8 cellular contexts compared by ENCODE assay signal in genomic region chr3:108477511-108478147, GRCh38. TPM values are rescaled to one million over a fixed set of nuclear protein-coding genes. Genes with fewer than 3 reads are reported as not detected.
DNase-seq lines count a peak whose midpoint lies in the region; FAIRE-seq and TF ChIP-seq lines count a peak whose summit lies in the region.

No MANE protein-coding gene starts in this region.

- peak; percentile 93 for FAIRE-seq in GM19239 (lab: Jason Lieb, UNC)

- H3K79me2 ChIP-seq in OCI-LY1 (ENCODE audit: insufficient read depth, low read length), result no peaks in the 10 kb centered on the region

- H2AFZ ChIP-seq in OCI-LY1 (ENCODE audit: low read length), result no peak overlapping the region

- TF ChIP-seq POLR2A in erythroblast (IDR thresholded peaks at IDR 0.05; ENCODE audit: low read length), result no peak

- H3K4me3 ChIP-seq in Jurkat, Clone E6-1 (ENCODE audit: low read length), result no peak overlapping the region
- H3K4me3 ChIP-seq in OCI-LY1 (ENCODE audit: low read depth, low read length, poor library complexity, severe bottlenecking) (no peak overlapping the region), tibial artery (no peak overlapping the region)

- no peaks in the 10 kb centered on the region for H3K4me1 ChIP-seq in OCI-LY1 (ENCODE audit: insufficient read depth, low read length, severe bottlenecking)
- H3K4me1 ChIP-seq in tibial artery, result no peaks in the 10 kb centered on the region

- H3K27ac Mint-ChIP-seq in nephron progenitor cell, result no peak overlapping the region

- H3K36me3 Mint-ChIP-seq in nephron progenitor cell (ENCODE audit: low read depth), result no peaks in the 10 kb centered on the region

- no peaks in the 10 kb centered on the region for H3K27me3 Mint-ChIP-seq in nephron progenitor cell (ENCODE audit: low read depth, poor library complexity)

- H3K9me2 ChIP-seq in OCI-LY1 (ENCODE audit: low read depth, low read length), result no peaks in the 10 kb centered on the region

- peak; percentile 79 for DNase-seq in Ammon's horn (ENCODE audit: low spot score)
- DNase-seq in GM19239 (ENCODE audit: insufficient read length, low spot score), result peak; percentile 21
- peak; percentile 55 for DNase-seq in Jurkat, Clone E6-1 (ENCODE audit: low read depth, low spot score)
- DNase-seq in activated CD8-positive, alpha-beta memory T cell treated with anti-CD3 and anti-CD28 coated beads, Interleukin-2, amount 50 U/mL, for 24 hours (ENCODE audit: extremely low read depth), result peak; percentile 12
- DNase-seq in erythroblast (lab: John Stamatoyannopoulos, UW), result peak; percentile 80 to 81
- DNase-seq in nephron progenitor cell, result peak; percentile 66
- no peak for DNase-seq in tibial artery

- H3K27ac ChIP-seq in OCI-LY1 (ENCODE audit: low read depth, low read length, poor library complexity, severe bottlenecking), result no peak overlapping the region
- no peak overlapping the region for H3K27ac ChIP-seq in tibial artery

- no peak overlapping the region for H3K4me3 Mint-ChIP-seq in nephron progenitor cell

- H3K4me1 Mint-ChIP-seq in nephron progenitor cell, result no peaks in the 10 kb centered on the region

- peak; percentile 75 for TF ChIP-seq CTCF in OCI-LY1 (IDR thresholded peaks at IDR 0.05; ENCODE audit: low read length)
- TF ChIP-seq CTCF in nephron progenitor cell (IDR thresholded peaks at IDR 0.05), result peak; percentile 80
- TF ChIP-seq CTCF in tibial artery (IDR thresholded peaks at IDR 0.05), result peak; percentile 57 to 59

- H4K20me1 ChIP-seq in OCI-LY1 (ENCODE audit: insufficient read depth, low read length), result no peaks in the 10 kb centered on the region

- no peaks in the 10 kb centered on the region for H3K36me3 ChIP-seq in OCI-LY1 (ENCODE audit: insufficient read depth, low read length)
- no peaks in the 10 kb centered on the region for H3K36me3 ChIP-seq in tibial artery

- H3K9me3 ChIP-seq in OCI-LY1 (ENCODE audit: low read length), result no peaks in the 10 kb centered on the region
- H3K9me3 ChIP-seq in tibial artery, result no peaks in the 10 kb centered on the region

- H3K9me3 Mint-ChIP-seq in nephron progenitor cell, result no peaks in the 10 kb centered on the region

- no peaks in the 10 kb centered on the region for H3F3A ChIP-seq in OCI-LY1 (ENCODE audit: insufficient read depth, low read length)

- no peaks in the 10 kb centered on the region for H3K27me3 ChIP-seq in OCI-LY1 (ENCODE audit: insufficient read depth, low read length)
- no peaks in the 10 kb centered on the region for H3K27me3 ChIP-seq in tibial artery

- no peak overlapping the region for H3K4me2 ChIP-seq in OCI-LY1 (ENCODE audit: low read length)

- H3K9ac ChIP-seq in OCI-LY1 (ENCODE audit: low read length), result no peak overlapping the region

- intact Hi-C loops in tibial artery (cut with DNase I; ENCODE audit: low total_unique reads), result no loop called here

RNA-seq across cellular contexts. Expression of gene MYH15, which starts 32.8 kb away (rescaled TPM):
- 0.61 TPM for polyA plus RNA-seq in Jurkat, Clone E6-1 (2012; ENCODE audit: insufficient read depth, insufficient read length)

Comparison
In these comparisons a context has a peak if more than half of its experiments do, and no peak if none do; other contexts are left out.
1. DNase-seq: peak in Ammon's horn (single experiment), GM19239 (single experiment), Jurkat, Clone E6-1 (single experiment), activated CD8-positive, alpha-beta memory T cell treated with anti-CD3 and anti-CD28 coated beads, Interleukin-2, amount 50 U/mL, for 24 hours (single experiment), erythroblast (2 of 2) and nephron progenitor cell (single experiment); none in tibial artery (0 of 2).
2. Peak in every context shown above with its lines, with median percentiles within 50 percentile points of each other: CTCF ChIP-seq.